8 cellular contexts compared by ENCODE assay signal in the genomic region with DNA sequence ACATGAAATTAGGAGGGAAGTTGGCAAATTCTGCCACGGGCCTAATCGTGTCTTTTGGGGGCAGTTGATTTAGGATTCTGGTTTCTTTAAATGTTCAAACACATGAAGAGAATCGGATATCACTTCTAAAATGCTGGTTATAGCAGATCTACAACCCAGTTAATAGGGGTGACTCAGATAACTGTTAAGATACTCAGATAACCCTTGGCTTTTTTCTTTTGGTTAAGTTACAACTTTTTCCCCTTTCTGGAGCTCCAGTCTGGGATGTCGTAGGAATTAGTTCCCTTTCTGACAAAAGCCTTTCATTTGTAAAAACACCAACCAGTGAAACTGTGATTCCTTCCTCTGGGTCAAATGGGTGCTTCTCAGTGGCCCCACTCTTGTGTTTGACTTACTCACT. TPM values are rescaled to one million over a fixed set of nuclear protein-coding genes. Genes with fewer than 3 reads are reported as not detected.
DNase-seq lines count a peak whose midpoint lies in the region; ATAC-seq and TF ChIP-seq lines count a peak whose summit lies in the region.

No MANE protein-coding gene starts in this region.

- no peaks in the 10 kb centered on the region for H3K9me3 Mint-ChIP-seq in neural progenitor cell

- no peaks in the 10 kb centered on the region for H3K36me3 ChIP-seq in BE2C
- H3K36me3 ChIP-seq in effector memory CD4-positive, alpha-beta T cell (ENCODE audit: control insufficient read depth, insufficient read depth, low read length), result no peaks in the 10 kb centered on the region
- H3K36me3 ChIP-seq in neural progenitor cell, result no peaks in the 10 kb centered on the region

- peaks cover 15% of the 10 kb centered on the region for H3F3A ChIP-seq in neural progenitor cell (ENCODE audit: low read depth)

- no peak overlapping the region for H3K27ac Mint-ChIP-seq in neural progenitor cell

- DNase-seq in BE2C (no peak), NCI-H69 (lab: John Stamatoyannopoulos, UW) (peak; percentile 38), neural progenitor cell (ENCODE audit: low spot score) (no peak), dedifferentiated amniotic fluid mesenchymal stem cell (ENCODE audit: extremely low spot score) (no peak), NCI-H2029 (lab: John Stamatoyannopoulos, UW) (no peak)
- no peak for DNase-seq in effector memory CD4-positive, alpha-beta T cell
- DNase-seq in stimulated activated naive CD4-positive, alpha-beta T cell treated with Interleukin-2 at 50 U/mL for 16 hours (lab: John Stamatoyannopoulos, UW), result no peak

- no peak for ATAC-seq in GM21576 (IDR thresholded peaks at IDR 0.05; ENCODE audit: unreplicated experiment)

- H3K79me2 ChIP-seq in neural progenitor cell (ENCODE audit: low read depth), result no peaks in the 10 kb centered on the region

- H3K9me3 ChIP-seq in BE2C, result no peaks in the 10 kb centered on the region
- H3K9me3 ChIP-seq in effector memory CD4-positive, alpha-beta T cell (ENCODE audit: control insufficient read depth, low read length), result no peaks in the 10 kb centered on the region
- H3K9me3 ChIP-seq in neural progenitor cell (ENCODE audit: low read depth), result no peaks in the 10 kb centered on the region

- H3K9ac ChIP-seq in neural progenitor cell, result no peak overlapping the region

- H4K20me1 ChIP-seq in neural progenitor cell (ENCODE audit: low read depth), result no peaks in the 10 kb centered on the region

- no peak overlapping the region for H3K27ac ChIP-seq in effector memory CD4-positive, alpha-beta T cell (ENCODE audit: insufficient read depth, low read length, poor library complexity, severe bottlenecking)
- no peak overlapping the region for H3K27ac ChIP-seq in neural progenitor cell

- H3K27me3 ChIP-seq in BE2C (no peaks in the 10 kb centered on the region), neural progenitor cell (peaks cover 49% of the 10 kb centered on the region)
- H3K27me3 ChIP-seq in effector memory CD4-positive, alpha-beta T cell (replicated peaks; ENCODE audit: control insufficient read depth, insufficient read depth, low read length, poor library complexity, severe bottlenecking), result peaks cover 7% of the 10 kb centered on the region

- H3K4me1 ChIP-seq in BE2C, result no peaks in the 10 kb centered on the region
- peaks cover 7% of the 10 kb centered on the region for H3K4me1 ChIP-seq in effector memory CD4-positive, alpha-beta T cell (ENCODE audit: control insufficient read depth, insufficient read depth, low read length, poor library complexity, severe bottlenecking)
- peaks cover 6% of the 10 kb centered on the region for H3K4me1 ChIP-seq in neural progenitor cell

- H3K4me3 Mint-ChIP-seq in neural progenitor cell, result peak overlapping the region; percentile 88

- H3K4me1 Mint-ChIP-seq in neural progenitor cell, result peaks cover 15% of the 10 kb centered on the region

- H3K4me2 ChIP-seq in neural progenitor cell, result peak overlapping the region; percentile 82

- H3K4me3 ChIP-seq in BE2C (ENCODE audit: low read depth, low read length), result peak overlapping the region; percentile 58
- H3K4me3 ChIP-seq in effector memory CD4-positive, alpha-beta T cell (ENCODE audit: insufficient read depth, low read depth, low read length, poor library complexity, severe bottlenecking), result peak overlapping the region; percentile 59
- peak overlapping the region; percentile 50 for H3K4me3 ChIP-seq in neural progenitor cell

- TF ChIP-seq CTCF in BE2C (IDR thresholded peaks at IDR 0.05; ENCODE audit: low read depth, low read length), result no peak
- TF ChIP-seq CTCF in neural progenitor cell (IDR thresholded peaks at IDR 0.05), result no peak

- H2AFZ ChIP-seq in neural progenitor cell (replicated peaks), result no peak overlapping the region

- H3K27me3 Mint-ChIP-seq in neural progenitor cell (ENCODE audit: insufficient read depth, low read depth), result peaks cover 6% of the 10 kb centered on the region

- no peaks in the 10 kb centered on the region for H3K36me3 Mint-ChIP-seq in neural progenitor cell

RNA-seq across cellular contexts. Expression of a gene that starts 1.0 kb away (rescaled TPM):
- polyA plus RNA-seq in BE2C (2012; ENCODE audit: insufficient read depth, insufficient read length, low read depth), result 0.91 TPM
- 0.39 and 0.74 TPM in 2 replicates for total RNA-seq in neural progenitor cell (ENCODE audit: low replicate concordance)

RNA-seq across cellular contexts. Expression of a gene that starts 22.7 kb away (rescaled TPM):
- 6.3 TPM for polyA plus RNA-seq in BE2C (2012; ENCODE audit: insufficient read depth, insufficient read length, low read depth)
- total RNA-seq in neural progenitor cell (ENCODE audit: low replicate concordance), result 20.0 and 24.3 TPM in 2 replicates
